In the genomic region with DNA sequence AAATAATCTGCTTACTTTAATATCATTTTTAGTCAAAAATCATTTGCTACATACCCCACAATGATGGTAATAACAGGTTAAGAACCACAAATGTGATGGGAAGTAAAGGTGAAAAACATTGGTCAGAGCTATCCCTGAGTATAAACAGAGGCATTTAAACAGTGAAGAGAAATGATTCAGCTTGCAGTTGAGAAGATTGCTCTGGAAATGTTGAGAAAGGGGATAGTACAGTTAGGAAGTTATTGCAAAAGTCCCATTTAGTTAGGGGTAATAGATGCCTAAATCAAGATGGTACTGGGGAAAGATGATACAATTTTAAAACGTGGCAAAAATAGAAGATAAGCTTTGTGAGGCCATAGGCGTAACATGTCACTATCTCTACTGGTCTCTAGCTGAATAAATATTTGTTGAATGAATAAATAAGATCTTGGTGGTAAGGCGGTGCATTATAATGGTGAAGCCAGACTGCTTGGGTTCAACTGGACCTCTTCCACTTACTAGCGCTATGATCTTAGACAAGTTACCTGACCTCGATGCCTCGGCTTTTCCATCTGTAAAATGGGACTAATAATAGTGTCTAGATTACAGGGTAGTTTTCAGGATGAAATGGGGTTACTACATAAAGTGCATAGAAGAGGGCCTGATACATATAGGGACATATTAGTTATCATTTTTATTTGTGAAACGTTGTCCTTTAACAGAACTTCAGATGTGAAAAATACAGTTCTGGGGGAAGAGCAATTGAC, we compare ENCODE assay signal across 9 cellular contexts. TPM values are rescaled to one million over a fixed set of nuclear protein-coding genes. Genes with fewer than 3 reads are reported as not detected.
A peak's percentile ranks its signal among the peaks of the same experiment; 100 is the strongest.
DNase-seq lines count a peak whose midpoint lies in the region; ATAC-seq and TF ChIP-seq lines count a peak whose summit lies in the region.
"Had no signal": no experiment of that assay in that cellular context is flagged by ENCODE, and none has a peak within 500 bp of the region (broad histone marks: within the 10 kb centered on the region; RNA-seq: fewer than 3 reads in every experiment).

No MANE protein-coding gene starts in this region.

- H3K36me3 ChIP-seq in colonic mucosa: peaks cover 6% of the 10 kb centered on the region

- no peaks in the 10 kb centered on the region for H3K4me1 ChIP-seq in colonic mucosa

- peak overlapping the region; percentile 99 for H3K27ac ChIP-seq in colonic mucosa

- peaks cover 39% of the 10 kb centered on the region for H3K4me1 Mint-ChIP-seq in stimulated activated naive CD8-positive, alpha-beta T cell treated with anti-CD3 and anti-CD28 coated beads, Interleukin-15, Interleukin-2, amounts not matched to agents 100 ng/mL and 50 ng/mL, for 24 hours (ENCODE audit: low read depth)
- H3K4me1 Mint-ChIP-seq in natural killer cell: peaks cover 35 to 44% of the 10 kb centered on the region in 2 donors

- peak overlapping the region in 1 of 2 donors; percentile 75 for H3K9ac ChIP-seq in colonic mucosa (ENCODE audit: low read depth in 2 of 2, low read length in 2 of 2)

- no peak for ATAC-seq in stimulated activated naive CD8-positive, alpha-beta T cell treated with anti-CD3 and anti-CD28 coated beads, Interleukin-15, Interleukin-2, amounts not matched to agents 100 U/mL and 50 U/mL, for 24 hours
- ATAC-seq in natural killer cell (no peak), HG02678 (IDR thresholded peaks at IDR 0.05; ENCODE audit: unreplicated experiment) (no peak)
- ATAC-seq: esophagus mucosa had no signal

- H3K27me3 ChIP-seq in colonic mucosa: no peaks in the 10 kb centered on the region

- TF ChIP-seq CTCF in colonic mucosa (IDR thresholded peaks at IDR 0.05) (no peak), natural killer cell (IDR thresholded peaks at IDR 0.05) (no peak)

- H3K36me3 Mint-ChIP-seq in stimulated activated naive CD8-positive, alpha-beta T cell treated with anti-CD3 and anti-CD28 coated beads, Interleukin-15, Interleukin-2, amounts not matched to agents 100 ng/mL and 50 ng/mL, for 24 hours (ENCODE audit: low read depth): peaks cover 25% of the 10 kb centered on the region
- peaks cover 4% of the 10 kb centered on the region for H3K36me3 Mint-ChIP-seq in natural killer cell

- peak overlapping the region; percentile 91 for H3K4me3 Mint-ChIP-seq in stimulated activated naive CD8-positive, alpha-beta T cell treated with anti-CD3 and anti-CD28 coated beads, Interleukin-15, Interleukin-2, amounts not matched to agents 100 ng/mL and 50 ng/mL, for 24 hours
- peak overlapping the region; percentile 95 for H3K4me3 Mint-ChIP-seq in natural killer cell

- H3K4me3 ChIP-seq in colonic mucosa: no peak overlapping the region

- no peak overlapping the region for H3K27ac Mint-ChIP-seq in stimulated activated naive CD8-positive, alpha-beta T cell treated with anti-CD3 and anti-CD28 coated beads, Interleukin-15, Interleukin-2, amounts not matched to agents 100 ng/mL and 50 ng/mL, for 24 hours
- peak overlapping the region; percentile 93 to 98 for H3K27ac Mint-ChIP-seq in natural killer cell

- intact Hi-C loops in colonic mucosa (cut with DNase I) (loop anchor here (5.0 kb wide), 1 partner anchor 97 kb away; no protein-coding TSS in a partner anchor), natural killer cell (cut with micrococcal nuclease) (loop anchor here (5.0 kb wide), 3 partner anchors 308 to 453 kb away; a partner anchor contains a TSS)

- H3K27me3 Mint-ChIP-seq in stimulated activated naive CD8-positive, alpha-beta T cell treated with anti-CD3 and anti-CD28 coated beads, Interleukin-15, Interleukin-2, amounts not matched to agents 100 ng/mL and 50 ng/mL, for 24 hours: no peaks in the 10 kb centered on the region
- peaks cover 0 to 4% of the 10 kb centered on the region in 2 donors for H3K27me3 Mint-ChIP-seq in natural killer cell (ENCODE audit: low read depth in 2 of 2)

- H3K9me3 ChIP-seq in colonic mucosa: no peaks in the 10 kb centered on the region

- no peaks in the 10 kb centered on the region for H3K9me3 Mint-ChIP-seq in stimulated activated naive CD8-positive, alpha-beta T cell treated with anti-CD3 and anti-CD28 coated beads, Interleukin-15, Interleukin-2, amounts not matched to agents 100 ng/mL and 50 ng/mL, for 24 hours
- H3K9me3 Mint-ChIP-seq in natural killer cell: no peaks in the 10 kb centered on the region

- no peak for DNase-seq in stimulated activated naive CD8-positive, alpha-beta T cell treated with anti-CD3 and anti-CD28 coated beads, Interleukin-15, Interleukin-2, amounts not matched to agents 100 U/mL and 50 U/mL, for 24 hours
- DNase-seq in colonic mucosa: no peak
- DNase-seq in natural killer cell: no peak
- no peak for DNase-seq in NCI-H1105 (lab: John Stamatoyannopoulos, UW)
- no peak for DNase-seq in C1 segment of cervical spinal cord (lab: John Stamatoyannopoulos, UW)
- no peak for DNase-seq in DMS153 treated with DMSO at 0.1 percent for 48 hours (lab: John Stamatoyannopoulos, UW; ENCODE audit: unreplicated experiment)

RNA-seq across cellular contexts. Expression of a gene that starts 2.0 kb away (rescaled TPM):
- 100 to 1,000 TPM; 253 to 257 TPM for total RNA-seq in colonic mucosa
- total RNA-seq in natural killer cell: 100 to 1,000 TPM; 393 to 417 (median 411) TPM

RNA-seq across cellular contexts. Expression of a gene that starts 54.8 kb away (rescaled TPM):
- total RNA-seq in colonic mucosa: 10 to 100 TPM; 49.4 to 59.5 TPM
- total RNA-seq in natural killer cell: 1,000 to 10,000 TPM in 2 of 3 donors, 100 to 1,000 TPM in 1; 975 to 1,296 (median 1,070) TPM

Comparison
In these comparisons a context has a peak if more than half of its experiments do, and no peak if none do; other contexts are left out.
1. RNA of a gene that starts 54.8 kb away (total RNA-seq): 975 to 1,296 TPM in natural killer cell; 49.4 to 59.5 TPM in colonic mucosa; every median in the first group is over 10 times any median in the second.